Comparison of ENCODE assay signal across 14 cellular contexts in genomic region chr1:65177457-65177856, GRCh38. TPM values are rescaled to one million over a fixed set of nuclear protein-coding genes. Genes with fewer than 3 reads are reported as not detected.
DNase-seq lines count a peak whose midpoint lies in the region; ATAC-seq, FAIRE-seq and TF ChIP-seq lines count a peak whose summit lies in the region.
"Had no signal": no experiment of that assay in that cellular context is flagged by ENCODE, and none has a peak within 500 bp of the region (broad histone marks: within the 10 kb centered on the region; RNA-seq: fewer than 3 reads in every experiment).

No MANE protein-coding gene starts in this region.

- H3K36me3 Mint-ChIP-seq in T-helper 2 cell treated with Interferon-gamma antibody and Interleukin-4, amounts not matched to agents 5 μg/mL and 100 μg/mL, for 36 hours (ENCODE audit: low read depth), result peaks cover 8% of the 10 kb centered on the region

- no peaks in the 10 kb centered on the region for H3K36me3 ChIP-seq in K562 (ENCODE audit: control insufficient read depth, insufficient read depth, low read length)
- H3K36me3 ChIP-seq: thyroid gland had no signal

- no peak overlapping the region for H3K27ac ChIP-seq in K562 (ENCODE audit: extremely low read depth, low read depth, low read length)
- H3K27ac ChIP-seq: BLaER1 treated with 17β-estradiol and CSF1 and Interleukin-3, amounts not matched to agents 10 nM and 100 nM; thyroid gland had no signal

- intact Hi-C loops in K562 (cut with micrococcal nuclease) (no loop called here), posterior cingulate gyrus (cut with DNase I) (no loop called here)

- H3K27ac Mint-ChIP-seq in T-helper 2 cell treated with Interferon-gamma antibody and Interleukin-4, amounts not matched to agents 5 μg/mL and 100 μg/mL, for 36 hours, result no peak overlapping the region

- POLR2A ChIA-PET in K562 (lab: Yijun Ruan, JAX), result interaction anchor here (1.5 kb wide), 1 partner anchor 32 kb away, joined by 6 read pairs; no protein-coding TSS in a partner anchor

- no peaks in the 10 kb centered on the region for H3K27me3 ChIP-seq in K562 (ENCODE audit: control insufficient read depth in 2 of 2, insufficient read depth in 2 of 2, low read length in 2 of 2)
- H3K27me3 ChIP-seq: BLaER1 treated with 17β-estradiol and CSF1 and Interleukin-3, amounts not matched to agents 10 nM and 100 nM; thyroid gland had no signal

- no peak for TF ChIP-seq RAD21 in K562 (CRISPR knock-in tag; conservative IDR thresholded peaks at IDR 0.05 in 1 of 2, IDR thresholded peaks at IDR 0.05 in 1 of 2)

- CTCF ChIA-PET in K562 (lab: Yijun Ruan, JAX; ENCODE audit: low intra/inter-chr PET ratio), result no interaction called here

- no peaks in the 10 kb centered on the region for H3K9me3 Mint-ChIP-seq in T-helper 2 cell treated with Interferon-gamma antibody and Interleukin-4, amounts not matched to agents 5 μg/mL and 100 μg/mL, for 36 hours

- peaks cover 3% of the 10 kb centered on the region for H3K9me1 ChIP-seq in K562 (ENCODE audit: control insufficient read depth, insufficient read depth, low read length)

- peaks cover 6% of the 10 kb centered on the region; the same call in 1 of the 2 replicates for H4K20me1 ChIP-seq in K562 (replicated peaks; ENCODE audit: control insufficient read depth, insufficient read depth, low read length)

- no peak overlapping the region for H3K9ac ChIP-seq in K562 (ENCODE audit: insufficient read depth in 1 of 2, low read depth in 2 of 2, low read length in 2 of 2)
- H3K9ac ChIP-seq: BLaER1 treated with 17β-estradiol and CSF1 and Interleukin-3, amounts not matched to agents 10 nM and 100 nM had no signal

- FAIRE-seq in K562 (lab: Jason Lieb, UNC), result peak; percentile 72

- no peak overlapping the region for H3K4me3 Mint-ChIP-seq in T-helper 2 cell treated with Interferon-gamma antibody and Interleukin-4, amounts not matched to agents 5 μg/mL and 100 μg/mL, for 36 hours

- no peak for TF ChIP-seq EP300 in K562 (IDR thresholded peaks at IDR 0.05; ENCODE audit: low read length)

- no peaks in the 10 kb centered on the region for H3K27me3 Mint-ChIP-seq in T-helper 2 cell treated with Interferon-gamma antibody and Interleukin-4, amounts not matched to agents 5 μg/mL and 100 μg/mL, for 36 hours (ENCODE audit: low read depth)

- no peak overlapping the region for H3K4me3 ChIP-seq in K562
- H3K4me3 ChIP-seq: BLaER1 treated with 17β-estradiol and CSF1 and Interleukin-3, amounts not matched to agents 10 nM and 100 nM; thyroid gland had no signal

- TF ChIP-seq CTCF in K562 (IDR thresholded peaks at IDR 0.05 in 2 of 3, conservative IDR thresholded peaks at IDR 0.05 in 1 of 3; ENCODE audit: insufficient read depth in 2 of 3, low read depth in 1 of 3, low read length in 3 of 3), result no peak

- no peaks in the 10 kb centered on the region for H3K9me3 ChIP-seq in K562 (replicated peaks; ENCODE audit: control insufficient read depth, insufficient read depth, low read depth, low read length)
- H3K9me3 ChIP-seq: BLaER1 treated with 17β-estradiol and CSF1 and Interleukin-3, amounts not matched to agents 10 nM and 100 nM; thyroid gland had no signal

- H3K4me1 Mint-ChIP-seq in T-helper 2 cell treated with Interferon-gamma antibody and Interleukin-4, amounts not matched to agents 5 μg/mL and 100 μg/mL, for 36 hours (ENCODE audit: low read depth), result peaks cover 12% of the 10 kb centered on the region

- DNase-seq in AG20443 (ENCODE audit: low spot score) (peak; percentile 58), HT1080 (ENCODE audit: low read depth) (peak; percentile 93), K562 (ENCODE audit: extremely low read depth in 1 of 4, low spot score in 3 of 4) (no peak), iris pigment epithelial cell (ENCODE audit: low read depth) (peak; percentile 77), posterior cingulate gyrus (no peak), activated gamma-delta T cell treated with Interleukin-2 at 50 U/mL for 16 hours (no peak)
- DNase-seq in T-helper 2 cell treated with Interferon-gamma antibody and Interleukin-4, amounts not matched to agents 5 μg/mL and 100 μg/mL, for 36 hours (ENCODE audit: low spot score), result no peak
- DNase-seq: activated CD4-positive, alpha-beta T cell treated with anti-CD3 and anti-CD28 coated beads for 1 hour; MM.1S; NCI-H446; retina; thyroid gland had no signal

- WGBS in K562 (ENCODE audit: insufficient coverage, low coverage, missing lambda C conversion rate), result 27% methylated on average over 4 of the region's 4 CpGs

- peaks cover 68% of the 10 kb centered on the region for H3K79me2 ChIP-seq in K562 (ENCODE audit: control insufficient read depth, insufficient read depth, low read length)

- in situ Hi-C loops in K562 (cut with MboI), result no loop called here

- H3K4me2 ChIP-seq in K562 (ENCODE audit: insufficient read depth, low read length), result no peak overlapping the region
- H3K4me2 ChIP-seq: BLaER1 treated with 17β-estradiol and CSF1 and Interleukin-3, amounts not matched to agents 10 nM and 100 nM had no signal

- H3K4me1 ChIP-seq in K562 (replicated peaks in 1 of 2; ENCODE audit: control insufficient read depth in 2 of 2, insufficient read depth in 2 of 2, low read length in 2 of 2), result peaks cover 7 to 37% of the 10 kb centered on the region in 2 experiments; a peak in 3 of 5 replicates
- H3K4me1 ChIP-seq: thyroid gland had no signal

- TF ChIP-seq POLR2A in K562 (conservative IDR thresholded peaks at IDR 0.05), result no peak

- ATAC-seq in K562 (no peak), HG03095 (IDR thresholded peaks at IDR 0.05; ENCODE audit: unreplicated experiment) (no peak)

- H2AFZ ChIP-seq in K562 (ENCODE audit: low read depth, low read length), result no peak overlapping the region

- no TSS peak for BruUV-seq in K562 (replicated peaks; lab: Mats Ljungman, UMichigan)

TF ChIP-seq in K562, 482 proteins besides CTCF, POLR2A, EP300 and RAD21 (continues in another document):
- TF ChIP-seq IRF9 (tag; IDR thresholded peaks at IDR 0.05) (no peak), ARID1B (IDR thresholded peaks at IDR 0.05) (peak; percentile 49), JUN (IDR thresholded peaks at IDR 0.05; ENCODE audit: borderline replicate concordance, low read depth, low read length) (0 out of 2 replicates have a peak, but pooled peaks have one; percentile 29), JUN (CRISPR knock-in tag; IDR thresholded peaks at IDR 0.05; ENCODE audit: borderline replicate concordance) (no peak), BCL6 (CRISPR knock-in tag; IDR thresholded peaks at IDR 0.05) (no peak), JUND (IDR thresholded peaks at IDR 0.05; ENCODE audit: borderline replicate concordance, low read depth, low read length) (peak; percentile 84), JUND (tag; IDR thresholded peaks at IDR 0.05; ENCODE audit: borderline replicate concordance, low read depth, low read length) (peak; percentile 66; the same call in 1 of the 3 replicates), ZNF121 (CRISPR knock-in tag; conservative IDR thresholded peaks at IDR 0.05) (no peak), DPF2 (IDR thresholded peaks at IDR 0.05) (peak; percentile 38; the same call in 1 of the 2 replicates), E2F1 (CRISPR knock-in tag; IDR thresholded peaks at IDR 0.05) (no peak), FUS (optimal IDR thresholded peaks at IDR 0.05; ENCODE audit: low read depth, low read length) (no peak), SREBF2 (CRISPR knock-in tag; IDR thresholded peaks at IDR 0.05) (no peak), ILK (tag; IDR thresholded peaks at IDR 0.05; ENCODE audit: borderline replicate concordance, low read depth) (no peak), ZNF224 (CRISPR knock-in tag; IDR thresholded peaks at IDR 0.05) (no peak), HNRNPK (IDR thresholded peaks at IDR 0.05; ENCODE audit: low read depth, low read length, poor library complexity, severe bottlenecking) (no peak)

RNA-seq across cellular contexts. Expression of gene AK4, which starts 29.5 kb away (rescaled TPM):
- total RNA-seq in HT1080 (2014; rRNA removed; shearing (Covaris generic)), result 28.3 and 39.2 TPM in 2 replicates
- polyA plus RNA-seq in HT1080 (2015; cell fraction: cytosol; rRNA removed), result 58.4 and 58.9 TPM in 2 replicates
- polyA plus RNA-seq in HT1080 (2015; cell fraction: nucleus; rRNA removed), result 28.2 and 30.2 TPM in 2 replicates
- total RNA-seq in K562 (2011; cell fraction: chromatin; rRNA removed; ENCODE audit: low replicate concordance), result 12.9 and 19.3 TPM in 2 replicates
- total RNA-seq in K562 (2011; cell fraction: nucleolus; rRNA removed), result 6.2 and 7.2 TPM in 2 replicates
- total RNA-seq in K562 (2011; cell fraction: nucleoplasm; rRNA removed), result 13.3 and 19.4 TPM in 2 replicates
- total RNA-seq in K562 (2014; rRNA removed), result 19.1 and 21.4 TPM in 2 replicates
- 21.5 and 24.8 TPM in 2 replicates for total RNA-seq in K562 (2014; rRNA removed; fragmentation: Illumina TruSeq; extraction: Trizol)
- total RNA-seq in K562 (2015; rRNA removed; fragmentation: Illumina TruSeq; extraction: Trizol), result 10.4 and 12.0 TPM in 2 replicates
- 34.9 and 36.4 TPM in 2 replicates for total RNA-seq in K562 (2021)
- 71.2 and 96.6 TPM in 2 replicates for polyA plus RNA-seq in K562 (2011; rRNA removed)
- polyA plus RNA-seq in K562 (2011; cell fraction: cytosol; rRNA removed), result 43.8 and 70.9 TPM in 2 replicates
- polyA plus RNA-seq in K562 (2011; cell fraction: nucleus; rRNA removed), result 21.2 and 33.7 TPM in 2 replicates
- polyA plus RNA-seq in K562 (2012), result 15.5 and 17.3 TPM in 2 replicates
- polyA plus RNA-seq in K562 (2014; fragmentation: Illumina TruSeq; extraction: Trizol), result 32.4 and 33.1 TPM in 2 replicates
- 10 to 100 TPM; 10.9 to 15.1 TPM for polyA plus RNA-seq in K562 (2014; fragmentation: Nextera tagmentation; extraction: Ambion mirVana)
- 23.3 and 24.1 TPM in 2 replicates for polyA plus RNA-seq in K562 (2014; rRNA removed)
- 77.9 and 90.3 TPM in 2 replicates for polyA minus RNA-seq in K562 (2011; rRNA and poly(A)+ RNA removed)
- 22.5 and 30.3 TPM in 2 replicates for polyA minus RNA-seq in K562 (2011; cell fraction: cytosol; rRNA and poly(A)+ RNA removed)
- polyA minus RNA-seq in K562 (2011; cell fraction: nucleus; rRNA and poly(A)+ RNA removed), result 9.0 and 14.2 TPM in 2 replicates

Comparison
In these comparisons a context has a peak if more than half of its experiments do, and no peak if none do; other contexts are left out.
1. DNase-seq: peak in AG20443 (single experiment), HT1080 (single experiment) and iris pigment epithelial cell (single experiment); none in K562 (0 of 4), T-helper 2 cell treated with Interferon-gamma antibody and Interleukin-4, amounts not matched to agents 5 μg/mL and 100 μg/mL, for 36 hours (single experiment), posterior cingulate gyrus (0 of 10) and activated gamma-delta T cell treated with Interleukin-2 at 50 U/mL for 16 hours (single experiment).